8 cellular contexts compared by ENCODE assay signal in genomic region chr3:152596833-152597274, GRCh38.
A peak's percentile ranks its signal among the peaks of the same experiment; 100 is the strongest.
DNase-seq lines count a peak whose midpoint lies in the region; ATAC-seq and TF ChIP-seq lines count a peak whose summit lies in the region.
"Not testable (repeated sequence)": the region's sequence is repeated elsewhere in the genome, so short reads cannot be mapped to it uniquely, and the experiment has no call there.

No MANE protein-coding gene starts in this region.

- not testable (repeated sequence) for H3K27me3 Mint-ChIP-seq in CD4-positive, CD25-positive, alpha-beta regulatory T cell; activated naive CD4-positive, alpha-beta T cell treated with anti-CD3 and anti-CD28 coated beads, Interleukin-2, amount 50 U/mL, for 24 hours; endothelial cell (ENCODE audit: unreplicated experiment); naive thymus-derived CD4-positive, alpha-beta T cell; type B pancreatic cell

- H3K14ac ChIP-seq in IMR-90 (replicated peaks; ENCODE audit: low read depth, low read length) = not testable (repeated sequence)

- H2AK9ac ChIP-seq in IMR-90 (replicated peaks; ENCODE audit: low read depth, low read length, poor library complexity) = not testable (repeated sequence)

- H4K91ac ChIP-seq in IMR-90 (ENCODE audit: insufficient read depth, low read depth, low read length) = not testable (repeated sequence)

- POLR2A ChIA-PET in IMR-90 (lab: Charles Lee; ENCODE audit: unreplicated experiment); naive thymus-derived CD4-positive, alpha-beta T cell (lab: Charles Lee): not testable (repeated sequence)

- TF ChIP-seq CTCF in IMR-90 (conservative IDR thresholded peaks at IDR 0.05; ENCODE audit: low read depth, low read length); endothelial cell (IDR thresholded peaks at IDR 0.05; ENCODE audit: unreplicated experiment); type B pancreatic cell (conservative IDR thresholded peaks at IDR 0.05): not testable (repeated sequence)

- WGBS in IMR-90 (ENCODE audit: extremely low coverage in 2 of 2, insufficient read length in 1 of 2), 2 experiments = 43% methylated on average over 1 of the region's 1 CpG; no CpG with 5 or more reads in 1 of the 2 experiments

- TF ChIP-seq RAD21 in IMR-90 (IDR thresholded peaks at IDR 0.05; ENCODE audit: low read length) = not testable (repeated sequence)

- H2AK5ac ChIP-seq in IMR-90 (ENCODE audit: low read depth, low read length) = not testable (repeated sequence)

- not testable (repeated sequence) for H2AFZ ChIP-seq in IMR-90 (replicated peaks; ENCODE audit: low read length, poor library complexity)

- dilution Hi-C loops in IMR-90 (cut with HindIII; ENCODE audit: low sequenced_read_pairs, unreplicated experiment) = not testable (repeated sequence)

- not testable (repeated sequence) for H3K18ac ChIP-seq in IMR-90 (ENCODE audit: low read depth, low read length)

- not testable (repeated sequence) for TF ChIP-seq POLR2A in IMR-90 (IDR thresholded peaks at IDR 0.05; ENCODE audit: low read depth, low read length)

- H4K20me1 ChIP-seq in IMR-90 (ENCODE audit: insufficient read depth, low read length) = not testable (repeated sequence)

- H3K4ac ChIP-seq in IMR-90 (ENCODE audit: low read depth, low read length) = not testable (repeated sequence)

- H3K9me1 ChIP-seq in IMR-90 (ENCODE audit: insufficient read depth, low read length) = not testable (repeated sequence)

- H3K4me1 ChIP-seq in CD4-positive, CD25-positive, alpha-beta regulatory T cell (ENCODE audit: control insufficient read depth, insufficient read depth, low read length, poor library complexity, severe bottlenecking); IMR-90 (ENCODE audit: control insufficient read depth, insufficient read depth, low read length); naive thymus-derived CD4-positive, alpha-beta T cell (ENCODE audit: control insufficient read depth in 2 of 2, insufficient read depth in 2 of 2, low read length in 2 of 2): not testable (repeated sequence)
- peaks cover 12% of the 10 kb centered on the region for H3K4me1 ChIP-seq in skeletal muscle satellite cell (ENCODE audit: control insufficient read depth, insufficient read depth, low read length)

- peaks cover 0 to 19% (median 5%) of the 10 kb centered on the region in 4 donors for H3K4me1 Mint-ChIP-seq in CD4-positive, CD25-positive, alpha-beta regulatory T cell
- peaks cover 22% of the 10 kb centered on the region for H3K4me1 Mint-ChIP-seq in activated naive CD4-positive, alpha-beta T cell treated with anti-CD3 and anti-CD28 coated beads, Interleukin-2, amount 50 U/mL, for 24 hours
- H3K4me1 Mint-ChIP-seq in endothelial cell (ENCODE audit: unreplicated experiment) = peaks cover 34% of the 10 kb centered on the region
- H3K4me1 Mint-ChIP-seq in naive thymus-derived CD4-positive, alpha-beta T cell = peaks cover 7 to 39% (median 21%) of the 10 kb centered on the region in 7 donors
- H3K4me1 Mint-ChIP-seq in type B pancreatic cell (ENCODE audit: unreplicated experiment) = peaks cover 11% of the 10 kb centered on the region

- not testable (repeated sequence) for BruUV-seq in IMR-90 (replicated peaks; lab: Mats Ljungman, UMichigan)

- not testable (repeated sequence) for H2BK15ac ChIP-seq in IMR-90 (ENCODE audit: low read depth, low read length)

- not testable (repeated sequence) for H3K4me3 Mint-ChIP-seq in CD4-positive, CD25-positive, alpha-beta regulatory T cell; activated naive CD4-positive, alpha-beta T cell treated with anti-CD3 and anti-CD28 coated beads, Interleukin-2, amount 50 U/mL, for 24 hours; endothelial cell (ENCODE audit: unreplicated experiment); type B pancreatic cell
- H3K4me3 Mint-ChIP-seq in naive thymus-derived CD4-positive, alpha-beta T cell = peak overlapping the region in 5 of 10 donors; percentile 21 to 74 (median 66)

- not testable (repeated sequence) for H4K8ac ChIP-seq in IMR-90 (ENCODE audit: low read depth in 2 of 2, low read length in 2 of 2)

- ATAC-seq in CD4-positive, CD25-positive, alpha-beta regulatory T cell (ENCODE audit: low read depth in 2 of 2); IMR-90 (ENCODE audit: low read depth); naive thymus-derived CD4-positive, alpha-beta T cell: not testable (repeated sequence)
- peak; percentile 54 for ATAC-seq in left lobe of liver

- H3K4me2 ChIP-seq in IMR-90 (ENCODE audit: low read depth, low read length) = not testable (repeated sequence)
- peak overlapping the region; percentile 48 for H3K4me2 ChIP-seq in skeletal muscle satellite cell (ENCODE audit: low read length)

- not testable (repeated sequence) for H3K79me1 ChIP-seq in IMR-90 (ENCODE audit: low read depth in 1 of 2, low read length in 2 of 2)

- not testable (repeated sequence) for H2BK120ac ChIP-seq in IMR-90 (ENCODE audit: low read depth, low read length)

- not testable (repeated sequence) for DNase-seq in CD4-positive, CD25-positive, alpha-beta regulatory T cell; IMR-90; endothelial cell (ENCODE audit: low spot score); left lobe of liver (ENCODE audit: low spot score); naive thymus-derived CD4-positive, alpha-beta T cell; type B pancreatic cell (ENCODE audit: extremely low spot score, unreplicated experiment)

- not testable (repeated sequence) for H3K27me3 ChIP-seq in CD4-positive, CD25-positive, alpha-beta regulatory T cell (ENCODE audit: control insufficient read depth, insufficient read depth, low read length); IMR-90 (ENCODE audit: control insufficient read depth, insufficient read depth, low read length); naive thymus-derived CD4-positive, alpha-beta T cell (ENCODE audit: control insufficient read depth in 2 of 2, insufficient read depth in 2 of 2, low read length in 2 of 2); skeletal muscle satellite cell (ENCODE audit: control insufficient read depth, insufficient read depth, low read length)

- H3K9me3 ChIP-seq in CD4-positive, CD25-positive, alpha-beta regulatory T cell (ENCODE audit: control insufficient read depth in 2 of 2, low read length in 2 of 2); IMR-90 (ENCODE audit: control insufficient read depth, insufficient read depth, low read length); naive thymus-derived CD4-positive, alpha-beta T cell (ENCODE audit: control insufficient read depth in 2 of 3, low read length in 3 of 3); skeletal muscle satellite cell (replicated peaks; ENCODE audit: low read length): not testable (repeated sequence)

- not testable (repeated sequence) for H3K36me3 ChIP-seq in CD4-positive, CD25-positive, alpha-beta regulatory T cell (ENCODE audit: control insufficient read depth, insufficient read depth, low read length); IMR-90 (ENCODE audit: control insufficient read depth, insufficient read depth, low read length); naive thymus-derived CD4-positive, alpha-beta T cell (ENCODE audit: control insufficient read depth in 2 of 3, insufficient read depth in 3 of 3, low read length in 3 of 3); skeletal muscle satellite cell (ENCODE audit: insufficient read depth, low read length)

- in situ Hi-C loops in IMR-90 (cut with MboI; ENCODE audit: low sequenced_read_pairs) = not testable (repeated sequence)

- H3K36me3 Mint-ChIP-seq in CD4-positive, CD25-positive, alpha-beta regulatory T cell; activated naive CD4-positive, alpha-beta T cell treated with anti-CD3 and anti-CD28 coated beads, Interleukin-2, amount 50 U/mL, for 24 hours; naive thymus-derived CD4-positive, alpha-beta T cell; type B pancreatic cell: not testable (repeated sequence)
- H3K36me3 Mint-ChIP-seq in endothelial cell (ENCODE audit: low read depth, unreplicated experiment) = peaks cover 14% of the 10 kb centered on the region

- not testable (repeated sequence) for H3K27ac ChIP-seq in CD4-positive, CD25-positive, alpha-beta regulatory T cell (ENCODE audit: insufficient read depth, low read length, poor library complexity, severe bottlenecking)
- H3K27ac ChIP-seq in IMR-90 (ENCODE audit: insufficient read depth, low read length) = peak overlapping the region; percentile 32; the same call in 1 of the 2 replicates
- peak overlapping the region; percentile 1 for H3K27ac ChIP-seq in naive thymus-derived CD4-positive, alpha-beta T cell (ENCODE audit: low read depth, low read length)

- not testable (repeated sequence) for H2BK5ac ChIP-seq in IMR-90 (ENCODE audit: low read depth, low read length, poor library complexity, severe bottlenecking)

- CTCF ChIA-PET in IMR-90 (lab: Yijun Ruan, JAX) = interaction anchor here (0.6 to 1.7 kb wide), 3 partner anchors 23 to 323 kb away, joined by 3 to 4 read pairs (median 3); no protein-coding TSS in a partner anchor
- CTCF ChIA-PET in naive thymus-derived CD4-positive, alpha-beta T cell (lab: Charles Lee) = not testable (repeated sequence)

- intact Hi-C loops in IMR-90 (cut with micrococcal nuclease); naive thymus-derived CD4-positive, alpha-beta T cell (cut with micrococcal nuclease): not testable (repeated sequence)

- H3K9me3 Mint-ChIP-seq in CD4-positive, CD25-positive, alpha-beta regulatory T cell; activated naive CD4-positive, alpha-beta T cell treated with anti-CD3 and anti-CD28 coated beads, Interleukin-2, amount 50 U/mL, for 24 hours; endothelial cell (ENCODE audit: unreplicated experiment); naive thymus-derived CD4-positive, alpha-beta T cell; type B pancreatic cell: not testable (repeated sequence)

- H4K5ac ChIP-seq in IMR-90 (ENCODE audit: low read depth, low read length) = not testable (repeated sequence)

- peak overlapping the region in 2 of 3 donors; percentile 34 to 51 for H3K27ac Mint-ChIP-seq in CD4-positive, CD25-positive, alpha-beta regulatory T cell
- H3K27ac Mint-ChIP-seq in activated naive CD4-positive, alpha-beta T cell treated with anti-CD3 and anti-CD28 coated beads, Interleukin-2, amount 50 U/mL, for 24 hours = peak overlapping the region; percentile 19
- H3K27ac Mint-ChIP-seq in endothelial cell (ENCODE audit: unreplicated experiment) (peak overlapping the region; percentile 97), type B pancreatic cell (peak overlapping the region; percentile 27)
- peak overlapping the region in 7 of 9 donors; percentile 38 to 94 (median 87) for H3K27ac Mint-ChIP-seq in naive thymus-derived CD4-positive, alpha-beta T cell

- H3K23ac ChIP-seq in IMR-90 (ENCODE audit: low read depth, low read length) = not testable (repeated sequence)

- H3K4me3 ChIP-seq in CD4-positive, CD25-positive, alpha-beta regulatory T cell (ENCODE audit: low read depth, low read length); IMR-90 (ENCODE audit: insufficient read depth, low read depth, low read length); naive thymus-derived CD4-positive, alpha-beta T cell (ENCODE audit: low read length); skeletal muscle satellite cell (ENCODE audit: low read length): not testable (repeated sequence)

- not testable (repeated sequence) for H3K56ac ChIP-seq in IMR-90 (ENCODE audit: extremely low read depth, insufficient read depth, low read length)

- H2BK20ac ChIP-seq in IMR-90 (ENCODE audit: low read depth, low read length) = not testable (repeated sequence)

- not testable (repeated sequence) for H3K9ac ChIP-seq in IMR-90 (ENCODE audit: low read depth, low read length); skeletal muscle satellite cell (ENCODE audit: low read depth, low read length)

Comparison
In these comparisons a context has a peak if more than half of its experiments do, and no peak if none do; other contexts are left out.
1. H3K27ac Mint-ChIP-seq: peak in every context shown above with its lines; median percentile 97 in endothelial cell; 87 in naive thymus-derived CD4-positive, alpha-beta T cell; 42 in CD4-positive, CD25-positive, alpha-beta regulatory T cell; 27 in type B pancreatic cell; 19 in activated naive CD4-positive, alpha-beta T cell treated with anti-CD3 and anti-CD28 coated beads, Interleukin-2, amount 50 U/mL, for 24 hours.